Comparison of ENCODE assay signal across 9 cellular contexts in genomic region chr19:54160948-54161347, GRCh38. TPM values are rescaled to one million over a fixed set of nuclear protein-coding genes. Genes with fewer than 3 reads are reported as not detected.
DNase-seq lines count a peak whose midpoint lies in the region; ATAC-seq, FAIRE-seq and TF ChIP-seq lines count a peak whose summit lies in the region.
"Had no signal": no experiment of that assay in that cellular context is flagged by ENCODE, and none has a peak within 500 bp of the region (broad histone marks: within the 10 kb centered on the region; RNA-seq: fewer than 3 reads in every experiment).

No MANE protein-coding gene starts in this region.

- 24 to 45% (median 39%) methylated on average over 12 to 13 of the region's 13 CpGs for WGBS in small intestine, 3 donors

- peaks cover 60% of the 10 kb centered on the region for H3K4me1 Mint-ChIP-seq in activated CD8-positive, alpha-beta memory T cell treated with anti-CD3 and anti-CD28 coated beads, Interleukin-2, amount 10 ng/mL, durations not matched to agents 7 days and 5 days
- peaks cover 76% of the 10 kb centered on the region for H3K4me1 Mint-ChIP-seq in stimulated activated naive CD8-positive, alpha-beta T cell treated with anti-CD3 and anti-CD28 coated beads, Interleukin-15, amount 100 ng/mL, for 72 hours

- FAIRE-seq in small intestine (lab: Jason Lieb, UNC), result no peak

- H3K9me3 ChIP-seq in SJSA1 (replicated peaks) (no peaks in the 10 kb centered on the region), small intestine (ENCODE audit: control insufficient read depth, low read depth) (no peaks in the 10 kb centered on the region)

- H3K4me3 ChIP-seq in SJSA1 (peak overlapping the region; percentile 63), fibroblast of the aortic adventitia (ENCODE audit: low read depth, low read length) (peak overlapping the region; percentile 78), small intestine (ENCODE audit: low read depth in 1 of 2, low read length in 2 of 2) (no peak overlapping the region)

- no peak overlapping the region for H3K27ac ChIP-seq in SJSA1
- peak overlapping the region in 1 of 2 donors; percentile 85 for H3K27ac ChIP-seq in small intestine (ENCODE audit: low read depth in 1 of 2, low read length in 1 of 2)

- ATAC-seq in activated CD8-positive, alpha-beta memory T cell treated with anti-CD3 and anti-CD28 coated beads, Interleukin-2, amount 10 ng/mL, durations not matched to agents 7 days and 5 days, result no peak
- ATAC-seq in stimulated activated naive CD8-positive, alpha-beta T cell treated with anti-CD3 and anti-CD28 coated beads, Interleukin-15, amount 100 ng/mL, for 72 hours, result no peak
- ATAC-seq in GM21390 (IDR thresholded peaks at IDR 0.05; ENCODE audit: unreplicated experiment), result no peak
- ATAC-seq in omental fat pad (ENCODE audit: low FRiP score), result no peak

- peaks cover 8% of the 10 kb centered on the region for H3K27me3 Mint-ChIP-seq in activated CD8-positive, alpha-beta memory T cell treated with anti-CD3 and anti-CD28 coated beads, Interleukin-2, amount 10 ng/mL, durations not matched to agents 7 days and 5 days
- H3K27me3 Mint-ChIP-seq in stimulated activated naive CD8-positive, alpha-beta T cell treated with anti-CD3 and anti-CD28 coated beads, Interleukin-15, amount 100 ng/mL, for 72 hours, result peaks cover 10% of the 10 kb centered on the region

- DNase-seq in activated CD8-positive, alpha-beta memory T cell treated with anti-CD3 and anti-CD28 coated beads, Interleukin-2, amount 10 ng/mL, durations not matched to agents 7 days and 5 days, result no peak
- DNase-seq in activated CD8-positive, alpha-beta memory T cell treated with anti-CD3 and anti-CD28 coated beads for 24 hours, result no peak
- DNase-seq in SJSA1 (ENCODE audit: low read depth in 1 of 2, low spot score in 2 of 2), result no peak
- no peak for DNase-seq in fibroblast of the aortic adventitia (ENCODE audit: low read depth)
- DNase-seq in stimulated activated naive CD8-positive, alpha-beta T cell treated with anti-CD3 and anti-CD28 coated beads, Interleukin-15, amount 100 ng/mL, for 72 hours, result no peak
- no peak for DNase-seq in omental fat pad (ENCODE audit: low spot score)
- no peak for DNase-seq in small intestine
- DNase-seq: amniotic stem cell had no signal

- peaks cover 8% of the 10 kb centered on the region for H3K36me3 Mint-ChIP-seq in activated CD8-positive, alpha-beta memory T cell treated with anti-CD3 and anti-CD28 coated beads, Interleukin-2, amount 10 ng/mL, durations not matched to agents 7 days and 5 days

- H3K27ac Mint-ChIP-seq in activated CD8-positive, alpha-beta memory T cell treated with anti-CD3 and anti-CD28 coated beads, Interleukin-2, amount 10 ng/mL, durations not matched to agents 7 days and 5 days, result peak overlapping the region; percentile 98
- H3K27ac Mint-ChIP-seq in stimulated activated naive CD8-positive, alpha-beta T cell treated with anti-CD3 and anti-CD28 coated beads, Interleukin-15, amount 100 ng/mL, for 72 hours, result peak overlapping the region in 1 of 2 donors; percentile 74

- H3K27me3 ChIP-seq in SJSA1 (replicated peaks) (no peaks in the 10 kb centered on the region), small intestine (ENCODE audit: control insufficient read depth in 2 of 2, insufficient read depth in 2 of 2, low read length in 2 of 2) (no peaks in the 10 kb centered on the region)

- peak overlapping the region; percentile 95 for H3K4me3 Mint-ChIP-seq in activated CD8-positive, alpha-beta memory T cell treated with anti-CD3 and anti-CD28 coated beads, Interleukin-2, amount 10 ng/mL, durations not matched to agents 7 days and 5 days
- H3K4me3 Mint-ChIP-seq in stimulated activated naive CD8-positive, alpha-beta T cell treated with anti-CD3 and anti-CD28 coated beads, Interleukin-15, amount 100 ng/mL, for 72 hours, result peak overlapping the region; percentile 90 to 98

- H3K4me1 ChIP-seq in SJSA1 (replicated peaks), result peaks cover 17% of the 10 kb centered on the region
- peaks cover 7 to 20% of the 10 kb centered on the region in 2 donors for H3K4me1 ChIP-seq in small intestine (ENCODE audit: control insufficient read depth in 2 of 2, insufficient read depth in 1 of 2, low read depth in 1 of 2, low read length in 1 of 2)

- CTCF ChIA-PET in activated CD8-positive, alpha-beta memory T cell treated with anti-CD3 and anti-CD28 coated beads, Interleukin-2, amount 10 ng/mL, durations not matched to agents 7 days and 5 days (lab: Charles Lee), result interaction anchor here (0.6 to 3.1 kb wide), 3 partner anchors 23 to 105 kb away, joined by 3 to 17 read pairs (median 13); partner anchors contain the start of genes CNOT3 and MBOAT7

- H3K36me3 ChIP-seq in SJSA1 (peaks cover 24% of the 10 kb centered on the region), small intestine (ENCODE audit: control insufficient read depth in 2 of 2, insufficient read depth in 2 of 2, low read length in 2 of 2) (peaks cover 4% of the 10 kb centered on the region in 2 donors)

- TF ChIP-seq CTCF in fibroblast of the aortic adventitia (IDR thresholded peaks at IDR 0.05; ENCODE audit: insufficient read depth, low read length) (no peak), omental fat pad (IDR thresholded peaks at IDR 0.05) (no peak)

- H3K9me3 Mint-ChIP-seq in activated CD8-positive, alpha-beta memory T cell treated with anti-CD3 and anti-CD28 coated beads, Interleukin-2, amount 10 ng/mL, durations not matched to agents 7 days and 5 days (ENCODE audit: low read depth), result no peaks in the 10 kb centered on the region
- H3K9me3 Mint-ChIP-seq in stimulated activated naive CD8-positive, alpha-beta T cell treated with anti-CD3 and anti-CD28 coated beads, Interleukin-15, amount 100 ng/mL, for 72 hours, result no peaks in the 10 kb centered on the region

RNA-seq across cellular contexts. Expression of gene LENG1, which starts 1.4 kb away (rescaled TPM):
- 1 to 10 TPM; 8.0 to 8.6 TPM for total RNA-seq in activated CD8-positive, alpha-beta memory T cell treated with anti-CD3 and anti-CD28 coated beads, Interleukin-2, amount 10 ng/mL, durations not matched to agents 7 days and 5 days
- 15.8 and 18.9 TPM in 2 replicates for total RNA-seq in SJSA1 (2014; rRNA removed; shearing (Covaris generic))
- total RNA-seq in fibroblast of the aortic adventitia (ENCODE audit: low replicate concordance) (4.4 and 6.8 TPM in 2 replicates), omental fat pad (10 to 100 TPM in 1 of 4 donors, 1 to 10 TPM in 3; 5.3 to 12.3 (median 7.4) TPM)
- 10 to 100 TPM in 1 of 3 donors, 1 to 10 TPM in 2; 6.7 to 11.1 (median 9.7) TPM for polyA plus RNA-seq in small intestine

RNA-seq across cellular contexts. Expression of gene TMC4, which starts 12.0 kb away (rescaled TPM):
- 1 to 10 TPM in 1 of 2 experiments, under 1 TPM in 1; 0.89 to 1.3 TPM for total RNA-seq in activated CD8-positive, alpha-beta memory T cell treated with anti-CD3 and anti-CD28 coated beads, Interleukin-2, amount 10 ng/mL, durations not matched to agents 7 days and 5 days
- total RNA-seq in SJSA1 (2014; rRNA removed; shearing (Covaris generic)), result 0.11 TPM in 1 of 2 replicates, not detected in the other
- total RNA-seq in fibroblast of the aortic adventitia (ENCODE audit: low replicate concordance), result 0.27 and 0.82 TPM in 2 replicates
- 1 to 10 TPM in 3 of 4 donors, not detected in 1; 1.2 to 4.1 (median 1.6) TPM for total RNA-seq in omental fat pad
- 100 to 1,000 TPM in 2 of 3 donors, 10 to 100 TPM in 1; 40.6 to 174 (median 118) TPM for polyA plus RNA-seq in small intestine

RNA-seq across cellular contexts. Expression of gene CNOT3, which starts 23.4 kb away (rescaled TPM):
- total RNA-seq in activated CD8-positive, alpha-beta memory T cell treated with anti-CD3 and anti-CD28 coated beads, Interleukin-2, amount 10 ng/mL, durations not matched to agents 7 days and 5 days, result 10 to 100 TPM; 67.5 to 83.1 TPM
- 13.9 and 14.2 TPM in 2 replicates for total RNA-seq in SJSA1 (2014; rRNA removed; shearing (Covaris generic))
- total RNA-seq in fibroblast of the aortic adventitia (ENCODE audit: low replicate concordance) (6.0 and 9.8 TPM in 2 replicates), omental fat pad (10 to 100 TPM; 13.4 to 24.4 (median 19.0) TPM)
- polyA plus RNA-seq in small intestine, result 10 to 100 TPM; 24.4 to 31.1 (median 25.9) TPM

RNA-seq across cellular contexts. Expression of gene MBOAT7, which starts 28.4 kb away (rescaled TPM):
- total RNA-seq in activated CD8-positive, alpha-beta memory T cell treated with anti-CD3 and anti-CD28 coated beads, Interleukin-2, amount 10 ng/mL, durations not matched to agents 7 days and 5 days, result 10 to 100 TPM; 54.7 to 76.3 TPM
- 97.7 and 118 TPM in 2 replicates for total RNA-seq in SJSA1 (2014; rRNA removed; shearing (Covaris generic))
- total RNA-seq in fibroblast of the aortic adventitia (ENCODE audit: low replicate concordance) (46.9 and 48.7 TPM in 2 replicates), omental fat pad (10 to 100 TPM; 21.0 to 72.4 (median 32.7) TPM)
- 10 to 100 TPM; 47.8 to 55.2 (median 54.2) TPM for polyA plus RNA-seq in small intestine

RNA-seq across cellular contexts. Expression of gene TSEN34, which starts 30.2 kb away (rescaled TPM):
- total RNA-seq in activated CD8-positive, alpha-beta memory T cell treated with anti-CD3 and anti-CD28 coated beads, Interleukin-2, amount 10 ng/mL, durations not matched to agents 7 days and 5 days, result 10 to 100 TPM; 11.4 to 13.5 TPM
- 85.4 and 106 TPM in 2 replicates for total RNA-seq in SJSA1 (2014; rRNA removed; shearing (Covaris generic))
- total RNA-seq in fibroblast of the aortic adventitia (ENCODE audit: low replicate concordance) (42.8 and 67.6 TPM in 2 replicates), omental fat pad (10 to 100 TPM; 36.1 to 49.3 (median 40.3) TPM)
- polyA plus RNA-seq in small intestine, result 10 to 100 TPM; 32.7 to 50.3 (median 39.3) TPM

Comparison
In these comparisons a context has a peak if more than half of its experiments do, and no peak if none do; other contexts are left out.
1. H3K4me3 ChIP-seq: peak in SJSA1 (single experiment) and fibroblast of the aortic adventitia (single experiment); none in small intestine (0 of 2).